ENCODE assay signal across 29 cellular contexts in the genomic region with DNA sequence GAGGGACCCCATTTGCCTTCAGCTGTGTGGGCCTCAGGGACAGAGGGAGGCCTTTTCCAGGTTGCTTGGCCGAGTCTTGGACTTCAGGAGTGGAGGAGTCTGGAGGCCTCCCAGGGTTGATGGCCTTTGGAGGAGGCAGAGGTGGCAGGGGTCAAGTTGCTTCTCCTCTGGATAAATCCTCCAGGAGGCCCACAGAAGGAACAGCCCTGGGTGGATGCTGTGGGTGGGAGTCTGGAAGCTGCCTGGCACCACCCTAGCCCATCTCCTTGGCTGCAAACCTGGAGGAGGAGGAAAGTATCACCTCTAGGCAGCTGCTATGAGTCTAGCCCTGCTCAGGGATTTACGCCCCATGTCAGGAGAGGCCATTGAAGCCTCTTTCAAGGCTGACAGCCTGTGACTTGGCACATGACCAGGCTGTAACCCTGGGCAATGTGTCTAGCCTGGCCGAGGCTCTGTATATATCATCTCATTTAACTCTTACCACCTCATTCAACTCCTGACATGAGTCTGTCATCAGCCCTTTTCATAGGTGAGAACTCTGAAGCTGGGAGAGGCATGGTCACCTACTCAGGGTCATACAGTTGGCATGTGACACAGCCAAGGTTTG. TPM values are rescaled to one million over a fixed set of nuclear protein-coding genes. Genes with fewer than 3 reads are reported as not detected.
DNase-seq lines count a peak whose midpoint lies in the region; ATAC-seq, FAIRE-seq and TF ChIP-seq lines count a peak whose summit lies in the region.
"Had no signal": no experiment of that assay in that cellular context is flagged by ENCODE, and none has a peak within 500 bp of the region (broad histone marks: within the 10 kb centered on the region; RNA-seq: fewer than 3 reads in every experiment).

No MANE protein-coding gene starts in this region.

- no peak overlapping the region for H3K9ac ChIP-seq in subcutaneous abdominal adipose tissue (ENCODE audit: low read length in 5 of 5)

- WGBS in body of pancreas, 2 donors, result 50% methylated on average over 2 to 3 of the region's 3 CpGs
- WGBS in psoas muscle, 3 donors, result 69 to 75% (median 71%) methylated on average over 3 of the region's 3 CpGs

- H3K9me3 ChIP-seq in body of pancreas, result no peaks in the 10 kb centered on the region
- no peaks in the 10 kb centered on the region for H3K9me3 ChIP-seq in subcutaneous abdominal adipose tissue (ENCODE audit: control insufficient read depth in 5 of 5, low read length in 5 of 5)
- H3K9me3 ChIP-seq in psoas muscle, result no peaks in the 10 kb centered on the region
- H3K9me3 ChIP-seq: gastroesophageal sphincter, left ventricle myocardium inferior, SJSA1, suprapubic skin, uterus had no signal

- H3K4me3 ChIP-seq in body of pancreas, result no peak overlapping the region
- H3K4me3 ChIP-seq in subcutaneous abdominal adipose tissue (ENCODE audit: low read depth in 1 of 5, low read length in 5 of 5), result no peak overlapping the region
- H3K4me3 ChIP-seq in psoas muscle, result no peak overlapping the region
- H3K4me3 ChIP-seq: cardiac muscle cell, gastroesophageal sphincter, left ventricle myocardium inferior, SJSA1, suprapubic skin, uterus had no signal

- H3K36me3 Mint-ChIP-seq in nephron progenitor cell (ENCODE audit: low read depth), result no peaks in the 10 kb centered on the region
- H3K36me3 Mint-ChIP-seq: activated naive CD4-positive, alpha-beta T cell treated with anti-CD3 and anti-CD28 coated beads, Interleukin-2, amount 50 U/mL, for 24 hours; T-cell had no signal

- TF ChIP-seq CTCF in body of pancreas (IDR thresholded peaks at IDR 0.05) (no peak), nephron progenitor cell (IDR thresholded peaks at IDR 0.05) (no peak), psoas muscle (IDR thresholded peaks at IDR 0.05) (no peak)

- intact Hi-C loops in body of pancreas (cut with DNase I), result no loop called here
- intact Hi-C loops in psoas muscle (cut with DNase I), result loop anchor here in 1 of 2 donors (10.0 kb wide), 1 partner anchor 1513 kb away; no protein-coding TSS in a partner anchor

- H3K27me3 ChIP-seq in body of pancreas (no peaks in the 10 kb centered on the region), subcutaneous abdominal adipose tissue (ENCODE audit: control insufficient read depth in 5 of 5, insufficient read depth in 4 of 5, low read length in 5 of 5) (no peaks in the 10 kb centered on the region), psoas muscle (ENCODE audit: insufficient read depth in 3 of 3, low read length in 2 of 3) (no peaks in the 10 kb centered on the region)
- H3K27me3 ChIP-seq: SJSA1, uterus had no signal

- H3K4me3 Mint-ChIP-seq in nephron progenitor cell, result peak overlapping the region; percentile 14
- H3K4me3 Mint-ChIP-seq: activated T-helper 17 cell treated with anti-CD3 and anti-CD28 coated beads, Interleukin-2, amount 50 U/mL, for 72 hours; CD8-positive, alpha-beta T cell; stimulated activated memory B cell treated with anti-CD40 and anti-IgM and Interleukin-4, amounts not matched to agents 10 μg/mL and 1 μg/mL and 100 μg/mL, for 72 hours; T-cell had no signal

- no peaks in the 10 kb centered on the region for H3K36me3 ChIP-seq in body of pancreas (replicated peaks in 1 of 2; ENCODE audit: insufficient read depth in 1 of 2, low read depth in 2 of 2)
- no peaks in the 10 kb centered on the region for H3K36me3 ChIP-seq in subcutaneous abdominal adipose tissue (ENCODE audit: control insufficient read depth in 5 of 5, insufficient read depth in 5 of 5, low read length in 5 of 5)
- H3K36me3 ChIP-seq in psoas muscle (ENCODE audit: insufficient read depth in 1 of 2, low read depth in 1 of 2), result no peaks in the 10 kb centered on the region
- H3K36me3 ChIP-seq: cardiac muscle cell, gastroesophageal sphincter, left ventricle myocardium inferior, suprapubic skin, uterus had no signal

- H3K9me3 Mint-ChIP-seq in nephron progenitor cell, result no peaks in the 10 kb centered on the region
- H3K9me3 Mint-ChIP-seq: activated naive CD4-positive, alpha-beta T cell treated with anti-CD3 and anti-CD28 coated beads, Interleukin-2, amount 50 U/mL, for 24 hours; activated T-helper 17 cell treated with anti-CD3 and anti-CD28 coated beads, Interleukin-2, amount 50 U/mL, for 72 hours; CD8-positive, alpha-beta T cell; naive thymus-derived CD4-positive, alpha-beta T cell; stimulated activated memory B cell treated with anti-CD40 and anti-IgM and Interleukin-4, amounts not matched to agents 10 μg/mL and 1 μg/mL and 100 μg/mL, for 72 hours; T-cell had no signal

- peaks cover 79% of the 10 kb centered on the region for H3K4me1 ChIP-seq in body of pancreas
- peaks cover 21 to 83% (median 71%) of the 10 kb centered on the region in 5 donors for H3K4me1 ChIP-seq in subcutaneous abdominal adipose tissue (ENCODE audit: control insufficient read depth in 5 of 5, insufficient read depth in 5 of 5, low read length in 5 of 5)
- peaks cover 28% of the 10 kb centered on the region for H3K4me1 ChIP-seq in psoas muscle

- no peak for DNase-seq in GM12892 (ENCODE audit: insufficient read length)
- peak; percentile 46 to 65 (median 54) for DNase-seq in body of pancreas
- DNase-seq in nephron progenitor cell, result no peak
- DNase-seq in erythroblast (lab: John Stamatoyannopoulos, UW), result no peak
- no peak for DNase-seq in psoas muscle
- DNase-seq: activated CD4-positive, alpha-beta T cell treated with anti-CD3 and anti-CD28 coated beads, Interleukin-2, amount 50 U/mL, for 4 hours; activated CD8-positive, alpha-beta memory T cell treated with anti-CD3 and anti-CD28 coated beads, Interleukin-2, amount 50 U/mL, for 4 hours; CD8-positive, alpha-beta T cell; cortex of kidney; hypothalamus; left ventricle myocardium inferior; MM.1S; naive thymus-derived CD4-positive, alpha-beta T cell; NCI-H345; posterior cingulate gyrus; stimulated activated CD4-positive, alpha-beta T cell treated with anti-CD3 and anti-CD28 coated beads, Interleukin-4, amount 100 ng/mL, for 4 hours; T-cell; uterus had no signal

- ATAC-seq in body of pancreas, result no peak
- ATAC-seq in psoas muscle, result no peak
- ATAC-seq in HG02852 (IDR thresholded peaks at IDR 0.05; ENCODE audit: unreplicated experiment), result no peak
- ATAC-seq: activated T-helper 17 cell treated with anti-CD3 and anti-CD28 coated beads, Interleukin-2, amount 50 U/mL, for 72 hours; CD8-positive, alpha-beta T cell; gastroesophageal sphincter; naive thymus-derived CD4-positive, alpha-beta T cell; sciatic nerve; stimulated activated memory B cell treated with anti-CD40 and anti-IgM and Interleukin-4, amounts not matched to agents 10 μg/mL and 1 μg/mL and 100 μg/mL, for 72 hours; T-cell had no signal

- FAIRE-seq in GM12892 (lab: Jason Lieb, UNC), result peak; percentile 57
- FAIRE-seq: G401.6 had no signal

- H3K27ac ChIP-seq in body of pancreas (peak overlapping the region; percentile 90 to 97 (median 95)), subcutaneous abdominal adipose tissue (ENCODE audit: low read depth, low read length) (peak overlapping the region; percentile 90), psoas muscle (no peak overlapping the region)
- H3K27ac ChIP-seq: cardiac muscle cell, left ventricle myocardium inferior, SJSA1, suprapubic skin, uterus had no signal

- H3K27ac Mint-ChIP-seq in nephron progenitor cell, result peak overlapping the region; percentile 81
- H3K27ac Mint-ChIP-seq: activated naive CD4-positive, alpha-beta T cell treated with anti-CD3 and anti-CD28 coated beads, Interleukin-2, amount 50 U/mL, for 24 hours; activated T-helper 17 cell treated with anti-CD3 and anti-CD28 coated beads, Interleukin-2, amount 50 U/mL, for 72 hours; CD8-positive, alpha-beta T cell; naive thymus-derived CD4-positive, alpha-beta T cell; T-cell had no signal

- peaks cover 70% of the 10 kb centered on the region for H3K4me1 Mint-ChIP-seq in nephron progenitor cell

- no peak for TF ChIP-seq POLR2A in GM12892 (IDR thresholded peaks at IDR 0.05; ENCODE audit: low read depth, low read length)
- TF ChIP-seq POLR2A in body of pancreas (IDR thresholded peaks at IDR 0.05), result no peak
- no peak for TF ChIP-seq POLR2A in erythroblast (IDR thresholded peaks at IDR 0.05; ENCODE audit: low read length)

- peaks cover 19% of the 10 kb centered on the region for H3K27me3 Mint-ChIP-seq in nephron progenitor cell (ENCODE audit: low read depth, poor library complexity)

RNA-seq across cellular contexts. Expression of gene PRKCD, which starts 2.9 kb away (rescaled TPM):
- 46.9 TPM for polyA plus RNA-seq in GM12892 (2012; ENCODE audit: missing spikeins)
- total RNA-seq in body of pancreas (10 to 100 TPM; 15.5 to 16.9 TPM), psoas muscle (1 to 10 TPM; 3.2 to 8.4 (median 4.5) TPM)
- 1 to 10 TPM; 3.5 to 4.9 (median 3.9) TPM for polyA plus RNA-seq in psoas muscle

RNA-seq across cellular contexts. Expression of gene RFT1, which starts 27.8 kb away (rescaled TPM):
- polyA plus RNA-seq in GM12892 (2012; ENCODE audit: missing spikeins), result 20.8 TPM
- total RNA-seq in body of pancreas, result 10 to 100 TPM; 10.6 to 19.8 TPM
- total RNA-seq in psoas muscle, result 1 to 10 TPM; 5.7 to 8.8 (median 6.5) TPM
- polyA plus RNA-seq in psoas muscle, result 10 to 100 TPM in 1 of 3 donors, 1 to 10 TPM in 2; 5.4 to 13.2 (median 8.1) TPM

Comparison
In these comparisons a context has a peak if more than half of its experiments do, and no peak if none do; other contexts are left out.
1. DNase-seq: peak in body of pancreas (4 of 4); none in GM12892 (single experiment), nephron progenitor cell (single experiment), erythroblast (0 of 2) and psoas muscle (0 of 2).